Comparison of ENCODE assay signal across 1 cellular context in the genomic region with DNA sequence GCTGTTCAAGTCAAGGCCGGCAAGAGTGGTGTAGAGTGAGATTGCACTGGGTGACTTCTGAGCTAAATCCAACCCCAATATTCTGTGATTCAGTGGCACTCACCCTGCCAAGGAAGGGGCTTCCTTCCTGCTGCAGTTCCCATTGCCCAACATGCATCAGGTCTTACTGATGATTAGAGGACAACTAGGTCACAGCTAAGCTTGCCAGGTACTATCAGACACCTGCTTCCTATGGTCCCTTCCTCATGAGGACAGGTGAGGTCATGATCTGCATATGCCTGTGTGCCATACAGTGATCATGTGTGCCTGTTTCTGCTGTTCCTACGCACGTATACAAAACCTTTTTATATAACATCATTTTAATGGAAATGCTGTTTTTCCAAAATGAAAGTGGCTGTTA.
TF ChIP-seq lines count a peak whose summit lies in the region.

No MANE protein-coding gene starts in this region.

TF ChIP-seq in WTC11, 78 proteins besides CTCF, POLR2A, EP300 and RAD21 (continued from another document):
- TF ChIP-seq, protein P1, sequence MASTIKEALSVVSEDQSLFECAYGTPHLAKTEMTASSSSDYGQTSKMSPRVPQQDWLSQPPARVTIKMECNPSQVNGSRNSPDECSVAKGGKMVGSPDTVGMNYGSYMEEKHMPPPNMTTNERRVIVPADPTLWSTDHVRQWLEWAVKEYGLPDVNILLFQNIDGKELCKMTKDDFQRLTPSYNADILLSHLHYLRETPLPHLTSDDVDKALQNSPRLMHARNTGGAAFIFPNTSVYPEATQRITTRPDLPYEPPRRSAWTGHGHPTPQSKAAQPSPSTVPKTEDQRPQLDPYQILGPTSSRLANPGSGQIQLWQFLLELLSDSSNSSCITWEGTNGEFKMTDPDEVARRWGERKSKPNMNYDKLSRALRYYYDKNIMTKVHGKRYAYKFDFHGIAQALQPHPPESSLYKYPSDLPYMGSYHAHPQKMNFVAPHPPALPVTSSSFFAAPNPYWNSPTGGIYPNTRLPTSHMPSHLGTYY (CRISPR knock-in tag; IDR thresholded peaks at IDR 0.05), result no peak
